ENCODE assay signal across 9 cellular contexts in the genomic region with DNA sequence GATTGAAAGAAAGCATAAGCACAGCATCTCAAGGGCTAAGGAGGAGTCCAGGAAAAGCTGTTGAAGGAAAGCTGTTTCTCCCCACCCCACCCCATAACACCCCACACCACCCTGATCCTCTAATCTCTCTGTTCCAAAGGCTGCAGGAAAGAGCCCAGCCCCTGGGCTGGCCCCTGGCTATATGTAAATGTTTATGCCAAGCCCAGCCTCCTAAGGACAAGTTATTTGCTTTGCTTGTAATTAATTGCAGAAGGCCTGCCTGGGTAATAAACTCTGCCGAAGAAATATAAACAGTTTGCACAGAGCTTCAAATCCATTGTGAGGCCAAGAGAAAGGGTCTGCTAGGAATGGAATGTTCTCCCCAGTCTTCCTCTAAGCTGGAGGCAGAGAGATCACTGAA. TPM values are rescaled to one million over a fixed set of nuclear protein-coding genes. Genes with fewer than 3 reads are reported as not detected.
DNase-seq lines count a peak whose midpoint lies in the region; ATAC-seq and TF ChIP-seq lines count a peak whose summit lies in the region.
"Had no signal": no experiment of that assay in that cellular context is flagged by ENCODE, and none has a peak within 500 bp of the region (broad histone marks: within the 10 kb centered on the region; RNA-seq: fewer than 3 reads in every experiment).

No MANE protein-coding gene starts in this region.

- H3K9ac ChIP-seq in colonic mucosa (ENCODE audit: low read depth in 2 of 2, low read length in 2 of 2): peak overlapping the region in 1 of 2 donors; percentile 78

- peaks cover 52% of the 10 kb centered on the region for H3K4me1 ChIP-seq in colonic mucosa
- peaks cover 7 to 72% (median 48%) of the 10 kb centered on the region in 9 donors for H3K4me1 ChIP-seq in heart right ventricle

- ATAC-seq in natural killer cell (no peak), heart right ventricle (no peak)

- H3K27me3 ChIP-seq in colonic mucosa: no peaks in the 10 kb centered on the region
- no peaks in the 10 kb centered on the region for H3K27me3 ChIP-seq in heart right ventricle
- H3K27me3 ChIP-seq: SJSA1 had no signal

- intact Hi-C loops in colonic mucosa (cut with DNase I): no loop called here
- intact Hi-C loops in natural killer cell (cut with micrococcal nuclease): no loop called here
- intact Hi-C loops in heart right ventricle (cut with DNase I): loop anchor here in 2 of 10 donors (5.0 kb wide), 1 partner anchor 52 kb away; no protein-coding TSS in a partner anchor

- H3K4me1 Mint-ChIP-seq in natural killer cell: peaks cover 72 to 79% of the 10 kb centered on the region in 2 donors

- H3K27ac ChIP-seq in KOPT-K1 (ENCODE audit: low read depth, low read length, poor library complexity, severe bottlenecking) (peak overlapping the region; percentile 80), colonic mucosa (peak overlapping the region; percentile 77), heart right ventricle (no peak overlapping the region)
- H3K27ac ChIP-seq: SJSA1 had no signal

- TF ChIP-seq CTCF in colonic mucosa (IDR thresholded peaks at IDR 0.05) (no peak), natural killer cell (IDR thresholded peaks at IDR 0.05) (no peak), heart right ventricle (IDR thresholded peaks at IDR 0.05) (no peak)

- H3K9me3 ChIP-seq in KOPT-K1 (ENCODE audit: insufficient read depth, low read length, poor library complexity, severe bottlenecking): no peaks in the 10 kb centered on the region
- no peaks in the 10 kb centered on the region for H3K9me3 ChIP-seq in colonic mucosa
- no peaks in the 10 kb centered on the region for H3K9me3 ChIP-seq in heart right ventricle
- H3K9me3 ChIP-seq: SJSA1 had no signal

- H3K36me3 ChIP-seq in KOPT-K1 (ENCODE audit: insufficient read depth, low read length): no peaks in the 10 kb centered on the region
- no peaks in the 10 kb centered on the region for H3K36me3 ChIP-seq in colonic mucosa
- H3K36me3 ChIP-seq in heart right ventricle: peaks cover 0 to 6% (median 0%) of the 10 kb centered on the region in 9 donors
- H3K36me3 ChIP-seq: SJSA1 had no signal

- no peaks in the 10 kb centered on the region for H3K9me3 Mint-ChIP-seq in natural killer cell

- 60 to 78% methylated on average over 1 of the region's 1 CpG for WGBS in heart right ventricle, 2 donors

- peak; percentile 5 for DNase-seq in COLO668 (lab: John Stamatoyannopoulos, UW; ENCODE audit: unreplicated experiment)
- peak; percentile 84 for DNase-seq in colonic mucosa
- no peak for DNase-seq in natural killer cell
- no peak for DNase-seq in ecto neural progenitor cell (ENCODE audit: low spot score)
- DNase-seq in NCI-H187 treated with DMSO at 0.1 percent for 48 hours (lab: John Stamatoyannopoulos, UW): no peak
- DNase-seq in heart right ventricle: no peak
- no peak for DNase-seq in NCI-H1105 treated with DMSO at 0.1 percent for 48 hours (lab: John Stamatoyannopoulos, UW)

- peak overlapping the region; percentile 58 to 90 for H3K27ac Mint-ChIP-seq in natural killer cell

- no peak overlapping the region for H3K4me3 ChIP-seq in colonic mucosa
- H3K4me3 ChIP-seq in heart right ventricle: no peak overlapping the region
- H3K4me3 ChIP-seq: SJSA1 had no signal

- peak overlapping the region; percentile 60 for H3K4me3 Mint-ChIP-seq in natural killer cell

- no peaks in the 10 kb centered on the region for H3K27me3 Mint-ChIP-seq in natural killer cell (ENCODE audit: low read depth in 2 of 2)

- H3K36me3 Mint-ChIP-seq in natural killer cell: no peaks in the 10 kb centered on the region

RNA-seq across cellular contexts. Expression of a gene that starts 21.2 kb away (rescaled TPM):
- total RNA-seq in colonic mucosa: 10 to 100 TPM; 70.3 to 73.4 TPM
- total RNA-seq in natural killer cell: 100 to 1,000 TPM; 128 to 200 (median 174) TPM
- 10 to 100 TPM; 14.4 to 33.9 (median 21.7) TPM for total RNA-seq in heart right ventricle
- polyA plus RNA-seq in heart right ventricle: 1 to 10 TPM; 8.1 to 8.9 TPM

Comparison
In these comparisons a context has a peak if more than half of its experiments do, and no peak if none do; other contexts are left out.
1. DNase-seq: peak in COLO668 (single experiment) and colonic mucosa (single experiment); none in natural killer cell (single experiment), ecto neural progenitor cell (single experiment), NCI-H187 treated with DMSO at 0.1 percent for 48 hours (single experiment), heart right ventricle (0 of 2) and NCI-H1105 treated with DMSO at 0.1 percent for 48 hours (single experiment).
2. H3K27ac ChIP-seq: peak in KOPT-K1 (single experiment) and colonic mucosa (single experiment); none in heart right ventricle (0 of 10).